ENCODE assay signal across 8 cellular contexts in the genomic region with DNA sequence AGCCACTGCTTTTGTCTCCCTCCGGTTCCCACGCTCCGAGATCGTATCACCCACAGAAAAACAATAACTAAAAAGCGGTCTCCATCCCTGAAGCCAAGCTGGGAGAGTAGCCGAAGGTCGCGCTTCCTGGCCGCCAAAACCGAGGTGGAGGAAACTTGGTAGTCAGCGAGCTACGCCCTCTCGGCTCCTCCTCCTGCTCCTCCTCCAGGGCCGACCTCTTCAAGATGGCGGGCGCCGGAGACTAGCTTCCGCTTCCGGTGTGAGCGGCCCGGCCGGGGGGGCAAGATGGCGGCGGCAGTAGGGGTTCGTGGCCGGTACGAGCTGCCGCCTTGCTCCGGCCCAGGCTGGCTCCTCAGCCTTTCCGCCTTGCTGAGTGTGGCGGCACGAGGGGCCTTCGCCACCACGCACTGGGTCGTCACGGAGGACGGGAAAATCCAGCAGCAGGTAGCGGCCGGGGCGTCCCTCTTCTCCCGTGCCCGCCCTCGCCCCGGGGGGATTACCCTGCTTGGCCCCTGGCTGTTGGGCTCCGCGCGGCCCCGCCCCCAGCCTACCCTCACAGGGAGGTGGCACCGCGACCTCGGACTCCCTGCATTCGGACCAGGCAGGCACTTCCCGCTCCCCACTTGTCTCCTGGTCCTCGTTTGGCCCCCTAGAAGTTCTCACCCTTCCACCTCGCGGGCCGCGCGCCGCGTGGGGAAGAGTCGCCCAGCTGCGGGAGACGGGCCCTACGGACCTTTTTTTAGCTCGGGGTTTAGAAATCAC. TPM values are rescaled to one million over a fixed set of nuclear protein-coding genes. Genes with fewer than 3 reads are reported as not detected.
DNase-seq lines count a peak whose midpoint lies in the region; ATAC-seq and TF ChIP-seq lines count a peak whose summit lies in the region.

A gene with protein sequence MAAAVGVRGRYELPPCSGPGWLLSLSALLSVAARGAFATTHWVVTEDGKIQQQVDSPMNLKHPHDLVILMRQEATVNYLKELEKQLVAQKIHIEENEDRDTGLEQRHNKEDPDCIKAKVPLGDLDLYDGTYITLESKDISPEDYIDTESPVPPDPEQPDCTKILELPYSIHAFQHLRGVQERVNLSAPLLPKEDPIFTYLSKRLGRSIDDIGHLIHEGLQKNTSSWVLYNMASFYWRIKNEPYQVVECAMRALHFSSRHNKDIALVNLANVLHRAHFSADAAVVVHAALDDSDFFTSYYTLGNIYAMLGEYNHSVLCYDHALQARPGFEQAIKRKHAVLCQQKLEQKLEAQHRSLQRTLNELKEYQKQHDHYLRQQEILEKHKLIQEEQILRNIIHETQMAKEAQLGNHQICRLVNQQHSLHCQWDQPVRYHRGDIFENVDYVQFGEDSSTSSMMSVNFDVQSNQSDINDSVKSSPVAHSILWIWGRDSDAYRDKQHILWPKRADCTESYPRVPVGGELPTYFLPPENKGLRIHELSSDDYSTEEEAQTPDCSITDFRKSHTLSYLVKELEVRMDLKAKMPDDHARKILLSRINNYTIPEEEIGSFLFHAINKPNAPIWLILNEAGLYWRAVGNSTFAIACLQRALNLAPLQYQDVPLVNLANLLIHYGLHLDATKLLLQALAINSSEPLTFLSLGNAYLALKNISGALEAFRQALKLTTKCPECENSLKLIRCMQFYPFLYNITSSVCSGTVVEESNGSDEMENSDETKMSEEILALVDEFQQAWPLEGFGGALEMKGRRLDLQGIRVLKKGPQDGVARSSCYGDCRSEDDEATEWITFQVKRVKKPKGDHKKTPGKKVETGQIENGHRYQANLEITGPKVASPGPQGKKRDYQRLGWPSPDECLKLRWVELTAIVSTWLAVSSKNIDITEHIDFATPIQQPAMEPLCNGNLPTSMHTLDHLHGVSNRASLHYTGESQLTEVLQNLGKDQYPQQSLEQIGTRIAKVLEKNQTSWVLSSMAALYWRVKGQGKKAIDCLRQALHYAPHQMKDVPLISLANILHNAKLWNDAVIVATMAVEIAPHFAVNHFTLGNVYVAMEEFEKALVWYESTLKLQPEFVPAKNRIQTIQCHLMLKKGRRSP (plus strand): TSS at position 251 of the 762 bp plus-strand sequence. CDS start 35 bp downstream, at position 286.

- peak within 1 kb of the TSS; percentile 95 for H3K4ac ChIP-seq in IMR-90 (ENCODE audit: low read depth, low read length)

- intact Hi-C loops in IMR-90 (cut with micrococcal nuclease), result no loop called here
- intact Hi-C loops in mucosa of descending colon (cut with DNase I, micrococcal nuclease), result no loop called here

- H3K27ac ChIP-seq in IMR-90 (ENCODE audit: insufficient read depth, low read length) (peak within 1 kb of the TSS; percentile 98), epithelial cell of prostate (peak within 1 kb of the TSS; percentile 77)

- H3K9me1 ChIP-seq in IMR-90 (ENCODE audit: insufficient read depth, low read length), result peaks cover 7% of the 10 kb centered on the region; the same call in 1 of the 2 replicates

- H3K14ac ChIP-seq in IMR-90 (replicated peaks; ENCODE audit: low read depth, low read length), result peak within 1 kb of the TSS; percentile 92

- no peak within 1 kb of the TSS for H2BK20ac ChIP-seq in IMR-90 (ENCODE audit: low read depth, low read length)

- peak; percentile 95 for DNase-seq in DMS 273 (lab: John Stamatoyannopoulos, UW; ENCODE audit: unreplicated experiment)
- peak; percentile 87 for DNase-seq in IMR-90
- DNase-seq in OCI-M1 (lab: John Stamatoyannopoulos, UW), result peak; percentile 96
- DNase-seq in activated T-cell treated with anti-CD3 and anti-CD28 coated beads for 4 hours, result peak; percentile 90
- DNase-seq in epithelial cell of prostate (ENCODE audit: low read depth, low spot score), result peak; percentile 64
- DNase-seq in mucosa of descending colon, result peak; percentile 96 to 97 (median 96)
- peak; percentile 92 for DNase-seq in stimulated activated CD8-positive, alpha-beta memory T cell treated with anti-CD3 and anti-CD28 coated beads, Interleukin-4, amount 100 ng/mL, for 24 hours (ENCODE audit: low read depth)

- H3K27me3 ChIP-seq in IMR-90 (ENCODE audit: control insufficient read depth, insufficient read depth, low read length), result no peaks in the 10 kb centered on the region

- ATAC-seq in GM21528 (IDR thresholded peaks at IDR 0.05; ENCODE audit: low FRiP score, unreplicated experiment) (peak; percentile 95), IMR-90 (ENCODE audit: low read depth) (peak; percentile 96), mucosa of descending colon (peak; percentile 99)

- peak within 1 kb of the TSS; percentile 93 for H2AK5ac ChIP-seq in IMR-90 (ENCODE audit: low read depth, low read length)

- TF ChIP-seq POLR2A in IMR-90 (IDR thresholded peaks at IDR 0.05; ENCODE audit: low read depth, low read length), result peak; percentile 97

- peaks cover 18% of the 10 kb centered on the region for H4K20me1 ChIP-seq in IMR-90 (ENCODE audit: insufficient read depth, low read length)

- H4K8ac ChIP-seq in IMR-90 (ENCODE audit: low read depth in 2 of 2, low read length in 2 of 2), result peak within 1 kb of the TSS; percentile 70 to 97

- 0 out of 2 replicates have a peak, but pooled peaks have one; percentile 2 for TF ChIP-seq RAD21 in IMR-90 (IDR thresholded peaks at IDR 0.05; ENCODE audit: low read length)

- CTCF ChIA-PET in IMR-90 (lab: Yijun Ruan, JAX), result interaction anchor here (0.9 to 1.9 kb wide), 4 partner anchors 8 to 69 kb away, joined by 3 to 4 read pairs (median 4); no protein-coding TSS in a partner anchor

- no peak within 1 kb of the TSS; the same call in 2 of the 3 replicates for H2BK15ac ChIP-seq in IMR-90 (ENCODE audit: low read depth, low read length)

- peak within 1 kb of the TSS; percentile 97 for H3K23ac ChIP-seq in IMR-90 (ENCODE audit: low read depth, low read length)

- peak within 1 kb of the TSS; percentile 94 for H2BK5ac ChIP-seq in IMR-90 (ENCODE audit: low read depth, low read length, poor library complexity, severe bottlenecking)

- H3K4me1 ChIP-seq in IMR-90 (ENCODE audit: control insufficient read depth, insufficient read depth, low read length) (peaks cover 4% of the 10 kb centered on the region; the same call in 1 of the 2 replicates), mucosa of descending colon (ENCODE audit: low read depth) (peaks cover 23% of the 10 kb centered on the region)

- TF ChIP-seq CTCF in IMR-90 (conservative IDR thresholded peaks at IDR 0.05; ENCODE audit: low read depth, low read length), result no peak
- no peak for TF ChIP-seq CTCF in mucosa of descending colon (IDR thresholded peaks at IDR 0.05)

- H3K36me3 ChIP-seq in IMR-90 (ENCODE audit: control insufficient read depth, insufficient read depth, low read length), result peaks cover 2% of the 10 kb centered on the region; the same call in 1 of the 2 replicates
- no peaks in the 10 kb centered on the region for H3K36me3 ChIP-seq in mucosa of descending colon (ENCODE audit: low read depth)

- in situ Hi-C loops in IMR-90 (cut with MboI; ENCODE audit: low sequenced_read_pairs), result no loop called here

- BruUV-seq in IMR-90 (replicated peaks; lab: Mats Ljungman, UMichigan), result no TSS peak

- 0% methylated on average over 18 of the region's 66 CpGs; no CpG with 5 or more reads in 1 of the 2 experiments for WGBS in IMR-90 (ENCODE audit: extremely low coverage in 2 of 2, insufficient read length in 1 of 2), 2 experiments

- H3K9me3 ChIP-seq in IMR-90 (ENCODE audit: control insufficient read depth, insufficient read depth, low read length) (no peaks in the 10 kb centered on the region), mucosa of descending colon (no peaks in the 10 kb centered on the region)

- peak within 1 kb of the TSS; percentile 97 for H3K9ac ChIP-seq in IMR-90 (ENCODE audit: low read depth, low read length)

- peak within 1 kb of the TSS; percentile 93 for H4K5ac ChIP-seq in IMR-90 (ENCODE audit: low read depth, low read length)

- peak within 1 kb of the TSS; percentile 86 for H3K56ac ChIP-seq in IMR-90 (ENCODE audit: extremely low read depth, insufficient read depth, low read length)

- H3K4me3 ChIP-seq in IMR-90 (ENCODE audit: insufficient read depth, low read depth, low read length) (peak within 1 kb of the TSS; percentile 93), mucosa of descending colon (peak within 1 kb of the TSS; percentile 98)

- H3K79me1 ChIP-seq in IMR-90 (ENCODE audit: low read depth in 1 of 2, low read length in 2 of 2), result peaks cover 7 to 37% of the 10 kb centered on the region in 2 experiments; a peak in 3 of 4 replicates

- H4K91ac ChIP-seq in IMR-90 (ENCODE audit: insufficient read depth, low read depth, low read length), result peak within 1 kb of the TSS; percentile 86

- dilution Hi-C loops in IMR-90 (cut with HindIII; ENCODE audit: low sequenced_read_pairs, unreplicated experiment), result no loop called here

- peak within 1 kb of the TSS; percentile 82 for H3K18ac ChIP-seq in IMR-90 (ENCODE audit: low read depth, low read length)

- H3K4me2 ChIP-seq in IMR-90 (ENCODE audit: low read depth, low read length), result peak within 1 kb of the TSS; percentile 83

- peak within 1 kb of the TSS; percentile 93 for H2AK9ac ChIP-seq in IMR-90 (replicated peaks; ENCODE audit: low read depth, low read length, poor library complexity)

- H2AFZ ChIP-seq in IMR-90 (replicated peaks; ENCODE audit: low read length, poor library complexity), result peak within 1 kb of the TSS; percentile 98

- peak within 1 kb of the TSS; percentile 86 for H2BK120ac ChIP-seq in IMR-90 (ENCODE audit: low read depth, low read length)

- POLR2A ChIA-PET in IMR-90 (lab: Charles Lee; ENCODE audit: unreplicated experiment), result interaction anchor here (0.5 to 0.9 kb wide), 3 partner anchors 8 to 47 kb away, joined by 3 to 10 read pairs (median 3); no protein-coding TSS in a partner anchor

TF ChIP-seq in IMR-90, 13 proteins besides CTCF, POLR2A, EP300 and RAD21 (continues in another document):
- TF ChIP-seq SMC3 (IDR thresholded peaks at IDR 0.05; ENCODE audit: low read depth, low read length) (no peak), RCOR1 (IDR thresholded peaks at IDR 0.05; ENCODE audit: insufficient replicate concordance, low read length) (no peak), RFX5 (IDR thresholded peaks at IDR 0.05; ENCODE audit: low read depth, low read length) (no peak), FOS (IDR thresholded peaks at IDR 0.05; ENCODE audit: low read depth, low read length) (no peak)
- TF ChIP-seq, protein P1, sequence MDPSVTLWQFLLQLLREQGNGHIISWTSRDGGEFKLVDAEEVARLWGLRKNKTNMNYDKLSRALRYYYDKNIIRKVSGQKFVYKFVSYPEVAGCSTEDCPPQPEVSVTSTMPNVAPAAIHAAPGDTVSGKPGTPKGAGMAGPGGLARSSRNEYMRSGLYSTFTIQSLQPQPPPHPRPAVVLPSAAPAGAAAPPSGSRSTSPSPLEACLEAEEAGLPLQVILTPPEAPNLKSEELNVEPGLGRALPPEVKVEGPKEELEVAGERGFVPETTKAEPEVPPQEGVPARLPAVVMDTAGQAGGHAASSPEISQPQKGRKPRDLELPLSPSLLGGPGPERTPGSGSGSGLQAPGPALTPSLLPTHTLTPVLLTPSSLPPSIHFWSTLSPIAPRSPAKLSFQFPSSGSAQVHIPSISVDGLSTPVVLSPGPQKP (IDR thresholded peaks at IDR 0.05; ENCODE audit: borderline replicate concordance, low read depth, low read length), result no peak

RNA-seq across cellular contexts. Expression of the gene that starts here (rescaled TPM):
- 61.3 and 69.4 TPM in 2 replicates for total RNA-seq in IMR-90 (2012; rRNA removed)
- 56.3 and 57.3 TPM in 2 replicates for polyA plus RNA-seq in IMR-90 (2012; rRNA removed)
- polyA plus RNA-seq in IMR-90 (2012; cell fraction: cytosol; rRNA removed), result 12.6 and 20.5 TPM in 2 replicates
- polyA plus RNA-seq in IMR-90 (2012; cell fraction: nucleus; rRNA removed; ENCODE audit: low replicate concordance), result 88.0 and 222 TPM in 2 replicates
- 100 to 1,000 TPM in 1 of 3 donors, 10 to 100 TPM in 2; 68.3 to 100 (median 78.7) TPM for total RNA-seq in mucosa of descending colon

Comparison
In these comparisons a context has a peak if more than half of its experiments do, and no peak if none do; other contexts are left out.
1. Peak in every context shown above with its lines: DNase-seq, ATAC-seq, H3K4me3 ChIP-seq and H3K27ac ChIP-seq.